Comparison of ENCODE assay signal across 10 cellular contexts in the genomic region with DNA sequence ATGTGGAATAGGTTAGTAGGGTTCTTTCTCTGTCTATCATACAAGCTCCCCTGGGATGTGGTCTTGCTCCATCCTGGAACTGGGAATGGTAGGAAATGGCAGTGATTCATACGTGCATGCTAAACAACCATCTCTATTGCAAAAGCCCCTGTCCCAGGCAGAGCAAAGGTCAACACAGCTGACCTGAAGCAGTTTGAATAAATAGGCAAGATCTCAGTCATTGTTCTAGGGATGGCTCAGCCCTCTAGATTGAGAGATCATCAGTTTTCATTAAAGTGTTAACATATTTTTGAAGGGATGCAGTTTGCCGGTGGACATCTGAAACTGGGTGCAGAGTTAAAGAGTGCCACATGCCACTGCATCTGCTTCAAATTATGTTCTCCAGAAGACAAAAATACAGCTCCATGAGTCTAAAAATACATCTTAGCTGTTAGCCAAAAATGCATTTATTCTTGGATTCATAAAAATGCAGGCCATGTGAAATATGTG.
A peak's percentile ranks its signal among the peaks of the same experiment; 100 is the strongest.
DNase-seq lines count a peak whose midpoint lies in the region; FAIRE-seq and TF ChIP-seq lines count a peak whose summit lies in the region.
"Had no signal": no experiment of that assay in that cellular context is flagged by ENCODE, and none has a peak within 500 bp of the region (broad histone marks: within the 10 kb centered on the region; RNA-seq: fewer than 3 reads in every experiment).

No MANE protein-coding gene starts in this region.

- H3K14ac ChIP-seq in mesenchymal stem cell (ENCODE audit: low read length in 2 of 2): no peak overlapping the region

- H3K4me2 ChIP-seq in mesenchymal stem cell (ENCODE audit: low read length, poor library complexity, severe bottlenecking): no peak overlapping the region

- POLR2A ChIA-PET in HEK293T (lab: Yijun Ruan, JAX): no interaction called here

- H3K9me3 ChIP-seq in mesenchymal stem cell (ENCODE audit: control insufficient read depth, low read length) (no peaks in the 10 kb centered on the region), small intestine (ENCODE audit: control insufficient read depth, low read depth) (no peaks in the 10 kb centered on the region)

- H2BK120ac ChIP-seq in mesenchymal stem cell (ENCODE audit: low read depth, low read length): no peak overlapping the region

- H2BK15ac ChIP-seq in mesenchymal stem cell (ENCODE audit: low read depth, poor library complexity, severe bottlenecking): no peak overlapping the region

- no peaks in the 10 kb centered on the region for H3K9me3 Mint-ChIP-seq in type B pancreatic cell

- H3K27me3 ChIP-seq in mesenchymal stem cell (ENCODE audit: control insufficient read depth in 1 of 2, insufficient read depth in 1 of 2, low read length in 2 of 2) (no peaks in the 10 kb centered on the region), small intestine (ENCODE audit: control insufficient read depth in 2 of 2, insufficient read depth in 2 of 2, low read length in 2 of 2) (no peaks in the 10 kb centered on the region)

- no peak overlapping the region for H3K4me3 Mint-ChIP-seq in type B pancreatic cell
- H3K4me3 Mint-ChIP-seq: neural crest cell had no signal

- H2BK5ac ChIP-seq in mesenchymal stem cell (ENCODE audit: low read depth, low read length, poor library complexity, severe bottlenecking): no peak overlapping the region

- H3K36me3 ChIP-seq in mesenchymal stem cell (ENCODE audit: control insufficient read depth in 1 of 2, insufficient read depth in 2 of 2, low read depth in 1 of 2, low read length in 2 of 2) (no peaks in the 10 kb centered on the region), small intestine (ENCODE audit: control insufficient read depth in 2 of 2, insufficient read depth in 2 of 2, low read length in 2 of 2) (no peaks in the 10 kb centered on the region)

- H3K4me1 ChIP-seq in mesenchymal stem cell (ENCODE audit: control insufficient read depth, insufficient read depth, low read depth, low read length): peaks cover 2% of the 10 kb centered on the region
- H3K4me1 ChIP-seq in small intestine (ENCODE audit: control insufficient read depth in 2 of 2, insufficient read depth in 1 of 2, low read depth in 1 of 2, low read length in 1 of 2): no peaks in the 10 kb centered on the region

- no peak overlapping the region for H3K27ac Mint-ChIP-seq in type B pancreatic cell

- CTCF ChIA-PET in HEK293T (lab: Yijun Ruan, JAX): no interaction called here

- no peak overlapping the region for H2AFZ ChIP-seq in mesenchymal stem cell (ENCODE audit: low read depth, low read length)

- peak overlapping the region; percentile 40 for H3K9ac ChIP-seq in mesenchymal stem cell (ENCODE audit: low read length)

- H4K91ac ChIP-seq in mesenchymal stem cell (ENCODE audit: low read length): no peak overlapping the region

- no peaks in the 10 kb centered on the region for H3K36me3 Mint-ChIP-seq in type B pancreatic cell

- no peak overlapping the region for H3K27ac ChIP-seq in mesenchymal stem cell (ENCODE audit: low read length, poor library complexity, severe bottlenecking)
- no peak overlapping the region for H3K27ac ChIP-seq in small intestine (ENCODE audit: low read depth in 1 of 2, low read length in 1 of 2)

- H3K18ac ChIP-seq in mesenchymal stem cell (ENCODE audit: low read depth in 1 of 2, low read length in 2 of 2): no peak overlapping the region

- DNase-seq in AG08396 (ENCODE audit: low spot score) (peak; percentile 42), NCI-H1694 (lab: John Stamatoyannopoulos, UW) (peak; percentile 26), epithelial cell of esophagus (ENCODE audit: low read depth) (peak; percentile 56), mesenchymal stem cell (peak; percentile 94), small intestine (no peak), HEK293T (ENCODE audit: extremely low spot score) (no peak), kidney glomerular epithelial cell (lab: John Stamatoyannopoulos, UW) (no peak), type B pancreatic cell (ENCODE audit: extremely low spot score, unreplicated experiment) (no peak)
- DNase-seq: NCI-H1092 treated with DMSO at 0.1 percent for 48 hours had no signal

- 13% methylated on average over 1 of the region's 2 CpGs for WGBS in mesenchymal stem cell
- WGBS in small intestine, 3 donors: 62 to 83% (median 78%) methylated on average over 2 of the region's 2 CpGs

- no peak overlapping the region for H4K8ac ChIP-seq in mesenchymal stem cell (ENCODE audit: low read length)

- no peak overlapping the region for H2BK12ac ChIP-seq in mesenchymal stem cell (ENCODE audit: low read length in 2 of 2)

- H3K79me1 ChIP-seq in mesenchymal stem cell (replicated peaks; ENCODE audit: low read length, poor library complexity, severe bottlenecking): no peaks in the 10 kb centered on the region

- no peak overlapping the region for H3K23ac ChIP-seq in mesenchymal stem cell (ENCODE audit: low read length in 2 of 2)

- H3K4ac ChIP-seq in mesenchymal stem cell (ENCODE audit: low read depth in 1 of 2, low read length in 2 of 2): no peak overlapping the region

- no peaks in the 10 kb centered on the region for H3K27me3 Mint-ChIP-seq in type B pancreatic cell

- no peak overlapping the region for H2AK5ac ChIP-seq in mesenchymal stem cell (ENCODE audit: low read length, severe bottlenecking)

- no peak overlapping the region for H3K4me3 ChIP-seq in epithelial cell of esophagus (ENCODE audit: low read length)
- no peak overlapping the region for H3K4me3 ChIP-seq in mesenchymal stem cell (ENCODE audit: insufficient read depth in 1 of 2, low read depth in 1 of 2, low read length in 2 of 2)
- H3K4me3 ChIP-seq in small intestine (ENCODE audit: low read depth in 1 of 2, low read length in 2 of 2): no peak overlapping the region

- peaks cover 10% of the 10 kb centered on the region for H3K4me1 Mint-ChIP-seq in type B pancreatic cell (ENCODE audit: unreplicated experiment)

- no peak for TF ChIP-seq CTCF in epithelial cell of esophagus (IDR thresholded peaks at IDR 0.05; ENCODE audit: insufficient read depth, low read depth, low read length, missing control alignments)
- no peak for TF ChIP-seq CTCF in type B pancreatic cell (conservative IDR thresholded peaks at IDR 0.05)

- no peak for FAIRE-seq in small intestine (lab: Jason Lieb, UNC)

TF ChIP-seq in HEK293T, 16 proteins besides CTCF, POLR2A, EP300 and RAD21:
- no peak for TF ChIP-seq SUZ12 (IDR thresholded peaks at IDR 0.05)
- TF ChIP-seq, protein P1, sequence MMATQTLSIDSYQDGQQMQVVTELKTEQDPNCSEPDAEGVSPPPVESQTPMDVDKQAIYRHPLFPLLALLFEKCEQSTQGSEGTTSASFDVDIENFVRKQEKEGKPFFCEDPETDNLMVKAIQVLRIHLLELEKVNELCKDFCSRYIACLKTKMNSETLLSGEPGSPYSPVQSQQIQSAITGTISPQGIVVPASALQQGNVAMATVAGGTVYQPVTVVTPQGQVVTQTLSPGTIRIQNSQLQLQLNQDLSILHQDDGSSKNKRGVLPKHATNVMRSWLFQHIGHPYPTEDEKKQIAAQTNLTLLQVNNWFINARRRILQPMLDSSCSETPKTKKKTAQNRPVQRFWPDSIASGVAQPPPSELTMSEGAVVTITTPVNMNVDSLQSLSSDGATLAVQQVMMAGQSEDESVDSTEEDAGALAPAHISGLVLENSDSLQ (IDR thresholded peaks at IDR 0.05): no peak
- no peak for TF ChIP-seq SP1 (IDR thresholded peaks at IDR 0.05)
- no peak for TF ChIP-seq TARDBP (IDR thresholded peaks at IDR 0.05)
- no peak for TF ChIP-seq HDGF (IDR thresholded peaks at IDR 0.05; ENCODE audit: borderline replicate concordance)
- TF ChIP-seq ZNF384 (IDR thresholded peaks at IDR 0.05): no peak
- TF ChIP-seq NFRKB (IDR thresholded peaks at IDR 0.05): no peak
- no peak for TF ChIP-seq FOXK2 (IDR thresholded peaks at IDR 0.05)
- TF ChIP-seq BHLHE40 (IDR thresholded peaks at IDR 0.05; ENCODE audit: borderline replicate concordance): no peak
- TF ChIP-seq FOXM1 (IDR thresholded peaks at IDR 0.05; ENCODE audit: borderline replicate concordance): no peak
- no peak for TF ChIP-seq FOXA1 (IDR thresholded peaks at IDR 0.05)
- no peak for TF ChIP-seq LEF1 (IDR thresholded peaks at IDR 0.05; ENCODE audit: borderline replicate concordance)
- TF ChIP-seq CTBP1 (IDR thresholded peaks at IDR 0.05; ENCODE audit: borderline replicate concordance): no peak
- no peak for TF ChIP-seq ELF4 (IDR thresholded peaks at IDR 0.05)
- no peak for TF ChIP-seq ARNT (IDR thresholded peaks at IDR 0.05)
- no peak for TF ChIP-seq L3MBTL2 (conservative IDR thresholded peaks at IDR 0.05)

Comparison
In these comparisons a context has a peak if more than half of its experiments do, and no peak if none do; other contexts are left out.
1. DNase-seq: peak in AG08396 (single experiment), NCI-H1694 (single experiment), epithelial cell of esophagus (single experiment) and mesenchymal stem cell (single experiment); none in small intestine (single experiment), HEK293T (single experiment), kidney glomerular epithelial cell (single experiment) and type B pancreatic cell (single experiment).